In the genomic region with DNA sequence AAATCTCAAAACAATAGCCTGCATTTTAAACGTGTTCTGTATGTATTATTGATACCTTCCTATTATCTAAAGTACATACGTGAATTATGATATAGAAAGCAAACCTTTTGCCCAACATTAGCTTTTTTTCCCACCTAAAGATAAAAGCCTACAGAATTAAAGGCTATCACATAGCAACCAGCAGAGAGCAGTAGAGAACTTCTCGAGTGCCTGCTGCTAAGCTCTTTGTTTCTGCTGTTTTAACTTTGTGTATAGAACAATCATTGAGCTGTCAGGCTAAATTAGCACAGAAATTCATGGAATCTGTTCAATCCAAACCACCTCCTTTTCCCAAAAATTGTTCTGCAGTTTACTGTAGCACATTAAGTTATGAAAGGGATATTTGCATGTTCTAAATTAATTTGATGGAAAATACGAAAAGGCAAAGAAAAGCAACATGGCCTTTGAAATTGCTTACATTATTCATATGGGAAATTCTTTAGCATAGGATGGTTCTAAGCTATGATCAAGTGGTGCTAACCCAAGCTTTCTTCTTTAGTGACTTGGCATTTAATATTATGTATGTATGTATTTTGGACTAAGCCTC, we compare ENCODE assay signal across 9 cellular contexts.
DNase-seq lines count a peak whose midpoint lies in the region; ATAC-seq and TF ChIP-seq lines count a peak whose summit lies in the region.
"Had no signal": no experiment of that assay in that cellular context is flagged by ENCODE, and none has a peak within 500 bp of the region (broad histone marks: within the 10 kb centered on the region; RNA-seq: fewer than 3 reads in every experiment).

No MANE protein-coding gene starts in this region.

- no peak overlapping the region for H3K14ac ChIP-seq in neuronal stem cell (ENCODE audit: low read length)

- H3K9ac ChIP-seq in neuronal stem cell (ENCODE audit: low read depth, low read length, poor library complexity): no peak overlapping the region

- no peak overlapping the region for H4K91ac ChIP-seq in neuronal stem cell (ENCODE audit: low read depth, low read length, poor library complexity)

- no peaks in the 10 kb centered on the region for H3K4me1 Mint-ChIP-seq in CD14-positive monocyte

- H3K9me3 ChIP-seq in neuronal stem cell (replicated peaks in 1 of 2; ENCODE audit: control insufficient read depth in 2 of 2, insufficient read depth in 1 of 2, low read depth in 1 of 2, low read length in 2 of 2): no peaks in the 10 kb centered on the region
- H3K9me3 ChIP-seq: thoracic aorta had no signal

- peaks cover 0 to 2% (median 1%) of the 10 kb centered on the region in 3 donors for H3K27me3 Mint-ChIP-seq in CD14-positive monocyte (ENCODE audit: low read depth in 3 of 3)

- H2BK15ac ChIP-seq in neuronal stem cell (ENCODE audit: low read length): no peak overlapping the region

- H2BK12ac ChIP-seq in neuronal stem cell (ENCODE audit: low read length): no peak overlapping the region

- no CpG with 5 or more reads among the region's 4 CpGs for WGBS in neuronal stem cell (ENCODE audit: extremely low coverage in 2 of 2, insufficient read length in 2 of 2, insufficient replicate concordance in 1 of 2), 2 donors

- H3K4me3 Mint-ChIP-seq in CD14-positive monocyte: no peak overlapping the region

- H3K4me3 ChIP-seq in coronary artery (no peak overlapping the region), neuronal stem cell (ENCODE audit: low read length in 2 of 2) (no peak overlapping the region)
- H3K4me3 ChIP-seq: thoracic aorta had no signal

- H4K8ac ChIP-seq in neuronal stem cell (ENCODE audit: low read depth, low read length): no peak overlapping the region

- H3K4ac ChIP-seq in neuronal stem cell (ENCODE audit: low read length): no peak overlapping the region

- peaks cover 0 to 6% (median 3%) of the 10 kb centered on the region in 7 donors for H3K9me3 Mint-ChIP-seq in CD14-positive monocyte

- no peak for DNase-seq in CD14-positive monocyte (ENCODE audit: low spot score)
- DNase-seq in GM20000 (ENCODE audit: low spot score): peak; percentile 19
- DNase-seq in NCI-H748 treated with DMSO at 0.1 percent for 48 hours (lab: John Stamatoyannopoulos, UW): peak; percentile 0
- DNase-seq in coronary artery (ENCODE audit: low spot score): no peak
- DNase-seq in neuronal stem cell (ENCODE audit: low spot score): peak; percentile 54
- DNase-seq in NCI-H2196 (lab: John Stamatoyannopoulos, UW; ENCODE audit: unreplicated experiment): no peak
- no peak for DNase-seq in glomerular visceral epithelial cell (ENCODE audit: extremely low spot score)

- intact Hi-C loops in CD14-positive monocyte (cut with micrococcal nuclease): loop anchor here in 1 of 2 donors (5.0 kb wide), 1 partner anchor 1334 kb away; no protein-coding TSS in a partner anchor

- no peaks in the 10 kb centered on the region for H3K36me3 Mint-ChIP-seq in CD14-positive monocyte

- no peak overlapping the region for H3K18ac ChIP-seq in neuronal stem cell (ENCODE audit: low read length)

- no peak overlapping the region for H2AK5ac ChIP-seq in neuronal stem cell (ENCODE audit: low read depth, low read length)

- no peak overlapping the region for H3K27ac Mint-ChIP-seq in CD14-positive monocyte

- no peaks in the 10 kb centered on the region for H3K79me1 ChIP-seq in neuronal stem cell (ENCODE audit: low read depth, low read length)

- H3K27ac ChIP-seq in coronary artery: no peak overlapping the region
- H3K27ac ChIP-seq in neuronal stem cell (replicated peaks; ENCODE audit: low read length): no peak overlapping the region
- H3K27ac ChIP-seq: thoracic aorta had no signal

- no peak overlapping the region for H2BK120ac ChIP-seq in neuronal stem cell (ENCODE audit: low read depth, low read length)

- no peak for ATAC-seq in HG03097 (IDR thresholded peaks at IDR 0.05; ENCODE audit: low FRiP score, unreplicated experiment)

- H2AFZ ChIP-seq in neuronal stem cell (ENCODE audit: low read length): no peak overlapping the region

- H3K36me3 ChIP-seq in neuronal stem cell (replicated peaks in 1 of 2; ENCODE audit: control insufficient read depth in 2 of 2, insufficient read depth in 2 of 2, low read length in 2 of 2): no peaks in the 10 kb centered on the region
- H3K36me3 ChIP-seq: thoracic aorta had no signal

- H3K4me2 ChIP-seq in neuronal stem cell (ENCODE audit: insufficient read depth, low read length, poor library complexity, severe bottlenecking): no peak overlapping the region

- H3K23ac ChIP-seq in neuronal stem cell (ENCODE audit: low read depth, low read length, poor library complexity): no peak overlapping the region

- H3K27me3 ChIP-seq in neuronal stem cell (ENCODE audit: control insufficient read depth in 3 of 3, insufficient read depth in 3 of 3, low read depth in 1 of 3, low read length in 3 of 3): no peaks in the 10 kb centered on the region

- no peak overlapping the region for H2BK5ac ChIP-seq in neuronal stem cell (ENCODE audit: low read length)

- no peaks in the 10 kb centered on the region for H3K4me1 ChIP-seq in neuronal stem cell (ENCODE audit: control insufficient read depth in 2 of 2, insufficient read depth in 1 of 2, low read depth in 1 of 2, low read length in 2 of 2)

- TF ChIP-seq CTCF in CD14-positive monocyte (IDR thresholded peaks at IDR 0.05) (peak; percentile 28), GM20000 (IDR thresholded peaks at IDR 0.05; ENCODE audit: extremely low read depth, missing control alignments) (no peak), coronary artery (IDR thresholded peaks at IDR 0.05) (peak; percentile 44)

Comparison
In these comparisons a context has a peak if more than half of its experiments do, and no peak if none do; other contexts are left out.
1. DNase-seq: peak in GM20000 (single experiment), NCI-H748 treated with DMSO at 0.1 percent for 48 hours (single experiment) and neuronal stem cell (single experiment); none in CD14-positive monocyte (single experiment), coronary artery (single experiment), NCI-H2196 (single experiment) and glomerular visceral epithelial cell (single experiment).